Comparison of ENCODE assay signal across 8 cellular contexts in genomic region chr13:110561335-110562033, GRCh38. TPM values are rescaled to one million over a fixed set of nuclear protein-coding genes. Genes with fewer than 3 reads are reported as not detected.
A peak's percentile ranks its signal among the peaks of the same experiment; 100 is the strongest.
DNase-seq lines count a peak whose midpoint lies in the region; ATAC-seq and TF ChIP-seq lines count a peak whose summit lies in the region.

Gene RAB20 (minus strand): TSS chr13:110561722. CDS start chr13:110561519, 203 bp downstream.

- H3K9me3 ChIP-seq in CD8-positive, alpha-beta T cell (ENCODE audit: low read length) = no peaks in the 10 kb centered on the region
- H3K9me3 ChIP-seq in stomach = no peaks in the 10 kb centered on the region

- intact Hi-C loops in CD8-positive, alpha-beta T cell (cut with DNase I, micrococcal nuclease) = loop anchor here (2.0 to 5.0 kb wide), 2 partner anchors 145 to 156 kb away; partner anchors contain the start of gene CARS2 (in 1 of the 2)
- intact Hi-C loops in stomach (cut with DNase I; ENCODE audit: low total_unique reads) = no loop called here

- WGBS in stomach, 5 donors = 0 to 1% (median 1%) methylated on average over 21 to 81 of the region's 81 CpGs

- CTCF ChIA-PET in CD8-positive, alpha-beta T cell (lab: Charles Lee) = interaction anchor here (1.7 kb wide), 1 partner anchor 34 kb away, joined by 5 read pairs; no protein-coding TSS in a partner anchor

- peak within 1 kb of the TSS; percentile 52 for H3K27ac ChIP-seq in CD8-positive, alpha-beta T cell (ENCODE audit: low read depth, low read length)
- H3K27ac ChIP-seq in stomach = peak within 1 kb of the TSS; percentile 86 to 98 (median 96)

- H3K4me3 Mint-ChIP-seq in CD8-positive, alpha-beta T cell = peak within 1 kb of the TSS; percentile 99
- H3K4me3 Mint-ChIP-seq in neural crest cell = peak within 1 kb of the TSS; percentile 89

- POLR2A ChIA-PET in CD8-positive, alpha-beta T cell (lab: Charles Lee) = no interaction called here

- H3K27me3 ChIP-seq in CD8-positive, alpha-beta T cell (ENCODE audit: insufficient read depth, low read length) = no peaks in the 10 kb centered on the region
- H3K27me3 ChIP-seq in stomach = no peaks in the 10 kb centered on the region

- H3K4me3 ChIP-seq in CD8-positive, alpha-beta T cell (ENCODE audit: low read depth, low read length) = peak within 1 kb of the TSS; percentile 94
- H3K4me3 ChIP-seq in fibroblast of the aortic adventitia (ENCODE audit: low read depth, low read length) (peak within 1 kb of the TSS; percentile 82), stomach (peak within 1 kb of the TSS; percentile 65 to 89 (median 74))

- peaks cover 4% of the 10 kb centered on the region for H3K27me3 Mint-ChIP-seq in CD8-positive, alpha-beta T cell (ENCODE audit: low read depth)
- H3K27me3 Mint-ChIP-seq in neural crest cell (ENCODE audit: low read depth) = peaks cover 68% of the 10 kb centered on the region

- H3K4me1 Mint-ChIP-seq in CD8-positive, alpha-beta T cell (ENCODE audit: low read depth) = peaks cover 15% of the 10 kb centered on the region
- peaks cover 9% of the 10 kb centered on the region for H3K4me1 Mint-ChIP-seq in neural crest cell

- H3K36me3 Mint-ChIP-seq in CD8-positive, alpha-beta T cell = peaks cover 7% of the 10 kb centered on the region
- H3K36me3 Mint-ChIP-seq in neural crest cell (ENCODE audit: low read depth) = no peaks in the 10 kb centered on the region

- DNase-seq in CD8-positive, alpha-beta T cell = peak in 6 of 7 experiments; percentile 28 to 69 (median 50)
- DNase-seq in RPMI7951 (ENCODE audit: low read depth) (peak; percentile 84), fibroblast of the aortic adventitia (ENCODE audit: low read depth) (peak; percentile 82), neural crest cell (ENCODE audit: low read depth, low spot score) (peak; percentile 55), stomach (peak; percentile 92)
- peak; percentile 40 for DNase-seq in activated T-helper 9 cell treated with anti-CD3 and anti-CD28 coated beads, Interleukin-2, amount 50 U/mL, for 16 hours (ENCODE audit: low read depth)

- no peak for TF ChIP-seq CTCF in CD8-positive, alpha-beta T cell (IDR thresholded peaks at IDR 0.05)
- no peak for TF ChIP-seq CTCF in fibroblast of the aortic adventitia (IDR thresholded peaks at IDR 0.05; ENCODE audit: insufficient read depth, low read length)
- no peak for TF ChIP-seq CTCF in neural crest cell (conservative IDR thresholded peaks at IDR 0.05)
- no peak for TF ChIP-seq CTCF in stomach (IDR thresholded peaks at IDR 0.05)

- peak in 1 of 4 donors; percentile 59 for TF ChIP-seq POLR2A in stomach (IDR thresholded peaks at IDR 0.05)

- no peaks in the 10 kb centered on the region for H3K36me3 ChIP-seq in CD8-positive, alpha-beta T cell (ENCODE audit: insufficient read depth, low read length)
- H3K36me3 ChIP-seq in stomach = peaks cover 0 to 8% (median 3%) of the 10 kb centered on the region in 4 donors

- peak; percentile 69 for ATAC-seq in CD8-positive, alpha-beta T cell
- peak; percentile 82 for ATAC-seq in GM19395 (IDR thresholded peaks at IDR 0.05; ENCODE audit: unreplicated experiment)
- peak; percentile 65 for ATAC-seq in HG03469 (IDR thresholded peaks at IDR 0.05; ENCODE audit: unreplicated experiment)

- peaks cover 20% of the 10 kb centered on the region for H3K4me1 ChIP-seq in CD8-positive, alpha-beta T cell (ENCODE audit: insufficient read depth, low read length)
- H3K4me1 ChIP-seq in stomach = peaks cover 23 to 75% (median 68%) of the 10 kb centered on the region in 4 donors

- TF ChIP-seq EP300 in stomach (IDR thresholded peaks at IDR 0.05) = no peak

- H3K27ac Mint-ChIP-seq in CD8-positive, alpha-beta T cell = peak within 1 kb of the TSS; percentile 90
- H3K27ac Mint-ChIP-seq in neural crest cell (ENCODE audit: unreplicated experiment) = no peak within 1 kb of the TSS

- no peaks in the 10 kb centered on the region for H3K9me3 Mint-ChIP-seq in CD8-positive, alpha-beta T cell
- H3K9me3 Mint-ChIP-seq in neural crest cell = no peaks in the 10 kb centered on the region

RNA-seq across cellular contexts. Expression of gene RAB20, which starts in this region (rescaled TPM):
- 1 to 10 TPM; 1.2 to 1.3 TPM for total RNA-seq in CD8-positive, alpha-beta T cell
- 16.6 and 21.8 TPM in 2 replicates for total RNA-seq in RPMI7951 (2014; rRNA removed; shearing (Covaris generic))
- total RNA-seq in fibroblast of the aortic adventitia (ENCODE audit: low replicate concordance) = 1.6 and 3.5 TPM in 2 replicates
- total RNA-seq in neural crest cell = 0.59 and 0.77 TPM in 2 replicates
- total RNA-seq in stomach = 10 to 100 TPM; 11.7 to 44.6 (median 20.0) TPM
- polyA plus RNA-seq in stomach = 10 to 100 TPM; 25.5 to 41.8 (median 36.0) TPM

Comparison
In these comparisons a context has a peak if more than half of its experiments do, and no peak if none do; other contexts are left out.
1. Peak in every context shown above with its lines: DNase-seq, ATAC-seq, H3K4me3 ChIP-seq and H3K27ac ChIP-seq.
2. Peak in DNase-seq in neural crest cell; RNA of the gene not detected or under 1 TPM.
3. DNase-seq: peak in every context shown above with its lines; median percentile 92 in stomach; 84 in RPMI7951; 82 in fibroblast of the aortic adventitia; 55 in neural crest cell; 50 in CD8-positive, alpha-beta T cell; 40 in activated T-helper 9 cell treated with anti-CD3 and anti-CD28 coated beads, Interleukin-2, amount 50 U/mL, for 16 hours.